In the genomic region with DNA sequence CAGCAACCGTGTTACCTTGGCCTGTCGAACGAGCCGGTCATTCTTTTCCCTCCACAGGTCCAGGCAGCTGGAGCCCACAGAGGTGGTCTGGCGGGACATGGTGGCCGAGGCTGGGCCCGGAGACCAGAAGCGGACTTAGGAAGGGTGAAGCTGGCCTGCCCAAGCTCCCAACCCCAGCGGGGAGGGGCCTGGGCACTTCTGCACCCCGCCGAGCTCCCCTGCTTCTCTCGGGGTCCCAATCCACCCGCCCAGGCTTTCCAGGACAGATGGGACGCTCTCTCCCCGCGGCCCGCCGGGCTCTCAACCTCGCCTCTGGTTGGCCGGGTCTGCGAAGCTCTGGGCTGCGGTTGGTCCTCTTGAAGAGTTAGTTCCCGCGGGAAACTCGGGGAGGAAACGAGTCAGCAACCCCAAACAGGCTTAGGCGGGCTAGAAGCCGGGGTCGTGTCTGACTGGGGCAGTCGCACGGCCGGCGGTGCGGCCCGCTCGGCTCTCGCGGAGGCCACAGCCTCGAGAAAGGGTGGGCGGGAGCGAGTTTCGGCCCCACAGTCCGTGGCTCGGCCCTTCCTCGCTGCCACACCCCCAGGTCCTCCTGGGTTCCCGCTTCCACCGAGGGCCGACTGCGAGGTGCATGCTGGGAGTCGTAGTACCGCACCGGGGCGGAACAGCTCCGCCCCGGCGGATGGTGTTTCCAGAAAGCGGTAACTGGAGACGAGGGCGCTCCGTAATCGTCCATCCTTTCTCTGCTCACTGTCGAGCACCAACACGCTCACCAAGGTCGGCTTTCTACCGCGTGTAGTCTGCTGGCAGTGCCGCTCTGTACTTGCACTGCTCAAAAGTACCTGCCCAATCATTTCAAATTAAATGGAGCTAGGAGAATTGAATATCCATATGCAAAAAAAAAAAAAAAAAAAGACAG, we compare ENCODE assay signal across 8 cellular contexts. TPM values are rescaled to one million over a fixed set of nuclear protein-coding genes. Genes with fewer than 3 reads are reported as not detected.
DNase-seq lines count a peak whose midpoint lies in the region; ATAC-seq and TF ChIP-seq lines count a peak whose summit lies in the region.

A gene (minus strand): TSS at position 517 of the 916 bp plus-strand sequence. CDS start 418 bp downstream, at position 99.

- H3K27me3 Mint-ChIP-seq in type B pancreatic cell, result no peaks in the 10 kb centered on the region

- peaks cover 7% of the 10 kb centered on the region for H3K36me3 Mint-ChIP-seq in type B pancreatic cell

- intact Hi-C loops in heart left ventricle (cut with DNase I), result loop anchor here in 2 of 10 donors (1.0 to 10.0 kb wide), 2 partner anchors 17 to 415 kb away; a partner anchor contains a TSS

- H3K4me1 ChIP-seq in adipocyte (ENCODE audit: control insufficient read depth, insufficient read depth, low read length) (peaks cover 15% of the 10 kb centered on the region), heart left ventricle (peaks cover 2 to 24% (median 13%) of the 10 kb centered on the region in 12 donors)

- 0 to 1% (median 1%) methylated on average over 40 to 67 of the region's 67 CpGs for whole genome bisulfite sequencing in heart left ventricle, 4 donors

- DNase-seq in GM12864 (ENCODE audit: low read depth), result peak; percentile 81
- peak; percentile 91 for DNase-seq in NCI-H128 (lab: John Stamatoyannopoulos, UW; ENCODE audit: unreplicated experiment)
- peak; percentile 92 for DNase-seq in SW480 (ENCODE audit: low spot score)
- peak; percentile 97 for DNase-seq in adipocyte (ENCODE audit: low read depth)
- peak; percentile 91 to 94 (median 94) for DNase-seq in heart left ventricle
- peak; percentile 87 for DNase-seq in pons (ENCODE audit: low spot score)
- peak; percentile 87 for DNase-seq in type B pancreatic cell (ENCODE audit: extremely low spot score, unreplicated experiment)

- peak within 1 kb of the TSS; percentile 90 for H3K27ac Mint-ChIP-seq in type B pancreatic cell

- peak within 1 kb of the TSS in 11 of 12 donors; percentile 55 to 85 (median 76) for H3K27ac ChIP-seq in heart left ventricle

- H3K9me3 ChIP-seq in adipocyte (ENCODE audit: control insufficient read depth, low read length) (no peaks in the 10 kb centered on the region), heart left ventricle (no peaks in the 10 kb centered on the region)

- peaks cover 20% of the 10 kb centered on the region for H3K4me1 Mint-ChIP-seq in type B pancreatic cell (ENCODE audit: unreplicated experiment)

- H3K4me3 ChIP-seq in GM12864 (ENCODE audit: low read depth, low read length) (peak within 1 kb of the TSS; percentile 84), adipocyte (ENCODE audit: low read length) (peak within 1 kb of the TSS; percentile 80), heart left ventricle (peak within 1 kb of the TSS; percentile 42 to 94 (median 73))

- TF ChIP-seq CTCF in GM12864 (IDR thresholded peaks at IDR 0.05; ENCODE audit: low read depth, low read length, missing control alignments), result no peak
- TF ChIP-seq CTCF in heart left ventricle (IDR thresholded peaks at IDR 0.05), result peak in 1 of 12 donors; percentile 25
- TF ChIP-seq CTCF in type B pancreatic cell (conservative IDR thresholded peaks at IDR 0.05), result no peak

- peak in 1 of 2 donors; percentile 61 for TF ChIP-seq POLR2A in heart left ventricle (IDR thresholded peaks at IDR 0.05)

- peaks cover 7% of the 10 kb centered on the region for H3K36me3 ChIP-seq in adipocyte (ENCODE audit: control insufficient read depth, insufficient read depth, low read length, severe bottlenecking)
- H3K36me3 ChIP-seq in heart left ventricle, result peaks cover 0 to 25% (median 2%) of the 10 kb centered on the region in 9 donors

- H3K27me3 ChIP-seq in adipocyte (replicated peaks; ENCODE audit: control insufficient read depth, insufficient read depth, low read length), result no peaks in the 10 kb centered on the region
- H3K27me3 ChIP-seq in heart left ventricle, result no peaks in the 10 kb centered on the region

- peak within 1 kb of the TSS; percentile 81 for H3K9ac ChIP-seq in adipocyte (ENCODE audit: low read length)

- ATAC-seq in HG02642 (IDR thresholded peaks at IDR 0.05; ENCODE audit: poor library complexity, unreplicated experiment), result peak; percentile 91
- ATAC-seq in heart left ventricle, result peak; percentile 92 to 98 (median 98)

- peak within 1 kb of the TSS; percentile 97 for H3K4me3 Mint-ChIP-seq in type B pancreatic cell

- no peaks in the 10 kb centered on the region for H3K9me3 Mint-ChIP-seq in type B pancreatic cell

RNA-seq across cellular contexts. Expression of the gene that starts here (rescaled TPM):
- total RNA-seq in heart left ventricle (10 to 100 TPM in 1 of 9 donors, 1 to 10 TPM in 7, under 1 TPM in 1; 0.71 to 11.8 (median 2.9) TPM), type B pancreatic cell (ENCODE audit: low replicate concordance) (33.9 and 72.6 TPM in 2 replicates)
- polyA plus RNA-seq in heart left ventricle, result 1 to 10 TPM; 2.3 to 3.4 TPM

Comparison
In these comparisons a context has a peak if more than half of its experiments do, and no peak if none do; other contexts are left out.
1. Peak in every context shown above with its lines: DNase-seq, ATAC-seq, H3K4me3 ChIP-seq and H3K27ac ChIP-seq.